33 cellular contexts compared by ENCODE assay signal in the genomic region with DNA sequence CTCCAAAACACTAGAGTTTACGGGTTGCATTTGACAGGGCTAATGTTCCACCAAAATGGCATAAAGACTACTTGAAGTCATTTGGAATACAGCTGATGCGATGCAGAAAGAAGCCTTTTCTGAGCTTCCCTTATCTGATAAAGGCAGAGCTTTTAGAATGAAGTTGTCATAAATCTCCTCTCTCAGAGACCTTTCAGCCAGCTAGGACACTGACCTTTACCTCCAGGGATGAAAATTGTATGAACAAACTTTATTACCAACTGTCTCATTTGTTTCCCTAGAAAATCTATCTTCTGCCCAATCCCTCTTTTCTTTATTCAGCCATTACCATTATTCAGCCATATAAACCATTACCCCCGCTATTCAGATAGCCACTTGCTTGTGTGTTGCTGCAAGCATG.
"Had no signal": no experiment of that assay in that cellular context is flagged by ENCODE, and none has a peak within 500 bp of the region (broad histone marks: within the 10 kb centered on the region; RNA-seq: fewer than 3 reads in every experiment).

No MANE protein-coding gene starts in this region.

- H3K36me3 ChIP-seq: ascending aorta, SJSA1, WERI-Rb-1 had no signal

- H3K4me3 ChIP-seq: ascending aorta, SJSA1 had no signal

- ATAC-seq: activated CD8-positive, alpha-beta memory T cell treated with anti-CD3 and anti-CD28 coated beads, Interleukin-2, amount 10 ng/mL, durations not matched to agents 7 days and 5 days; activated T-cell treated with anti-CD3 and anti-CD28 coated beads, Interleukin-2, amount 50 U/mL, for 72 hours; activated T-helper 17 cell treated with anti-CD3 and anti-CD28 coated beads, Interleukin-2, amount 50 U/mL, for 72 hours had no signal

- H3K4me1 ChIP-seq: ascending aorta had no signal

- H3K27me3 ChIP-seq: ascending aorta, SJSA1 had no signal

- DNase-seq: activated CD4-positive, alpha-beta memory T cell treated with anti-CD3 and anti-CD28 coated beads, Interleukin-2, amount 10 ng/mL, durations not matched to agents 7 days and 5 days; activated CD4-positive, alpha-beta T cell treated with anti-CD3 and anti-CD28 coated beads for 1 hour; activated CD4-positive, alpha-beta T cell treated with anti-CD3 and anti-CD28 coated beads for 48 hours; activated CD4-positive, CD25-positive, alpha-beta regulatory T cell; activated CD8-positive, alpha-beta memory T cell treated with anti-CD3 and anti-CD28 coated beads for 24 hours; activated CD8-positive, alpha-beta memory T cell treated with anti-CD3 and anti-CD28 coated beads, Interleukin-2, amount 10 ng/mL, durations not matched to agents 7 days and 5 days; activated CD8-positive, alpha-beta memory T cell treated with anti-CD3 and anti-CD28 coated beads, Interleukin-2, amount 50 U/mL, for 48 hours; activated effector memory CD4-positive, alpha-beta T cell treated with anti-CD3 and anti-CD28 coated beads, Interleukin-2, amount 50 U/mL, for 16 hours; activated naive CD4-positive, alpha-beta T cell; activated naive CD4-positive, alpha-beta T cell treated with anti-CD3 and anti-CD28 coated beads, Interleukin-2, amount 50 U/mL, for 16 hours; activated naive CD8-positive, alpha-beta T cell treated with anti-CD3 and anti-CD28 coated beads for 36 hours; activated T-cell treated with anti-CD3 and anti-CD28 coated beads, Interleukin-2, amount 50 U/mL, for 72 hours; amygdala; caudate nucleus; cerebellar nuclear complex; Karpas-422; KBM-7; NCI-H1105; NCI-H1417 treated with DMSO at 0.1 percent for 48 hours; NCI-H187 treated with DMSO at 0.1 percent for 48 hours; NCI-H2081; NCI-H2171 treated with DMSO at 0.1 percent for 48 hours; NCI-H2227 treated with DMSO at 0.1 percent for 48 hours; NCI-H446 treated with DMSO at 0.1 percent for 48 hours; NCI-H524; NCI-H748 treated with DMSO at 0.1 percent for 48 hours; NK-92 treated with Interleukin-12 subunit alpha and Interleukin-12 subunit beta, amount 100 ng/mL, for 24 hours; SHP77 treated with DMSO at 0.1 percent for 48 hours; T1000; WERI-Rb-1 had no signal

- H3K27ac ChIP-seq: ascending aorta, SJSA1, WERI-Rb-1 had no signal

- H3K9me3 ChIP-seq: ascending aorta, SJSA1 had no signal
